ENCODE assay signal across 14 cellular contexts in the genomic region with DNA sequence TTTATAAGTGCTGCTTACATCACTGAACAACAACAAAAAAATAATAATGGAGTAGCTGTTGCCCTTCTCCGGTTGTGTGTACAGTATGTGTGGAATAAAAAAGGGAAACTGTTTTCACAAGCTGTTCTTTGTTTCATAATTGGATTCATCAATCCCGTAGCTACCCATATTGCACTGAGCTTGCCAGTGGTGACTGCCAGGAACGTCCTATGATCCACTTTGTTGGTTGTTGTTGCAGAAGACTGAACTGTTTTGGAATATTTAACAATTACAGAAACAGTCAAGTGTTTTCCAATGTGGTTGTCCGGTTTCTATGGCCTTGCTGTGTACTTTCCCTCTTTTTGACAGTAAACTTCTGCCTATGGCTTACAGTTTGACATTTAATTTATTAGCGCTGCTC.
A peak's percentile ranks its signal among the peaks of the same experiment; 100 is the strongest.
DNase-seq lines count a peak whose midpoint lies in the region; ATAC-seq and TF ChIP-seq lines count a peak whose summit lies in the region.
"Had no signal": no experiment of that assay in that cellular context is flagged by ENCODE, and none has a peak within 500 bp of the region (broad histone marks: within the 10 kb centered on the region; RNA-seq: fewer than 3 reads in every experiment).

No MANE protein-coding gene starts in this region.

- no peaks in the 10 kb centered on the region for H3K27me3 ChIP-seq in foreskin keratinocyte
- H3K27me3 ChIP-seq: body of pancreas had no signal

- peaks cover 19% of the 10 kb centered on the region for H3K4me1 Mint-ChIP-seq in activated CD4-positive, alpha-beta T cell treated with anti-CD3 and anti-CD28 coated beads, Interleukin-2, amount 10 ng/mL, durations not matched to agents 24 days and 14 days
- H3K4me1 Mint-ChIP-seq in activated B cell treated with CpG ODN at 0.5 μM for 24 hours, result peaks cover 16% of the 10 kb centered on the region
- peaks cover 29% of the 10 kb centered on the region for H3K4me1 Mint-ChIP-seq in stimulated activated effector memory CD8-positive, alpha-beta T cell treated with anti-CD3 and anti-CD28 coated beads, Interleukin-12 subunit alpha, Interleukin-12 subunit beta, amount 100 ng/mL, for 72 hours

- intact Hi-C loops in activated CD4-positive, alpha-beta T cell treated with anti-CD3 and anti-CD28 coated beads, Interleukin-2, amount 10 ng/mL, durations not matched to agents 24 days and 14 days (cut with micrococcal nuclease), result loop anchor here (5.0 kb wide), 1 partner anchor 101 kb away; no protein-coding TSS in a partner anchor
- intact Hi-C loops in activated B cell treated with CpG ODN at 0.5 μM for 24 hours (cut with micrococcal nuclease), result loop anchor here (2.0 kb wide), 1 partner anchor 101 kb away; no protein-coding TSS in a partner anchor

- TF ChIP-seq CTCF in activated B cell treated with CpG ODN at 0.5 μM for 24 hours (IDR thresholded peaks at IDR 0.05) (no peak), foreskin keratinocyte (conservative IDR thresholded peaks at IDR 0.05) (no peak)

- peak overlapping the region; percentile 49 for H3K27ac Mint-ChIP-seq in activated CD4-positive, alpha-beta T cell treated with anti-CD3 and anti-CD28 coated beads, Interleukin-2, amount 10 ng/mL, durations not matched to agents 24 days and 14 days
- H3K27ac Mint-ChIP-seq in activated B cell treated with CpG ODN at 0.5 μM for 24 hours, result peak overlapping the region; percentile 53
- peak overlapping the region; percentile 83 for H3K27ac Mint-ChIP-seq in stimulated activated effector memory CD8-positive, alpha-beta T cell treated with anti-CD3 and anti-CD28 coated beads, Interleukin-12 subunit alpha, Interleukin-12 subunit beta, amount 100 ng/mL, for 72 hours

- no peak overlapping the region for H3K27ac ChIP-seq in foreskin keratinocyte

- H3K36me3 Mint-ChIP-seq in activated CD4-positive, alpha-beta T cell treated with anti-CD3 and anti-CD28 coated beads, Interleukin-2, amount 10 ng/mL, durations not matched to agents 24 days and 14 days (ENCODE audit: low read depth), result peaks cover 70% of the 10 kb centered on the region
- peaks cover 97% of the 10 kb centered on the region for H3K36me3 Mint-ChIP-seq in activated B cell treated with CpG ODN at 0.5 μM for 24 hours (ENCODE audit: low read depth)
- H3K36me3 Mint-ChIP-seq in stimulated activated effector memory CD8-positive, alpha-beta T cell treated with anti-CD3 and anti-CD28 coated beads, Interleukin-12 subunit alpha, Interleukin-12 subunit beta, amount 100 ng/mL, for 72 hours, result peaks cover 91% of the 10 kb centered on the region

- POLR2A ChIA-PET in activated B cell treated with CpG ODN at 0.5 μM for 24 hours (lab: Charles Lee), result no interaction called here

- no peak for ATAC-seq in activated B cell treated with CpG ODN at 0.5 μM for 24 hours (ENCODE audit: low read depth)
- no peak for ATAC-seq in stimulated activated effector memory CD8-positive, alpha-beta T cell treated with anti-CD3 and anti-CD28 coated beads, Interleukin-12 subunit alpha, Interleukin-12 subunit beta, amount 100 ng/mL, for 72 hours
- ATAC-seq in foreskin keratinocyte, result no peak

- no peaks in the 10 kb centered on the region for H3K9me3 Mint-ChIP-seq in activated CD4-positive, alpha-beta T cell treated with anti-CD3 and anti-CD28 coated beads, Interleukin-2, amount 10 ng/mL, durations not matched to agents 24 days and 14 days
- no peaks in the 10 kb centered on the region for H3K9me3 Mint-ChIP-seq in activated B cell treated with CpG ODN at 0.5 μM for 24 hours
- H3K9me3 Mint-ChIP-seq in stimulated activated effector memory CD8-positive, alpha-beta T cell treated with anti-CD3 and anti-CD28 coated beads, Interleukin-12 subunit alpha, Interleukin-12 subunit beta, amount 100 ng/mL, for 72 hours, result peaks cover 2% of the 10 kb centered on the region

- DNase-seq in activated CD4-positive, alpha-beta T cell treated with anti-CD3 and anti-CD28 coated beads, Interleukin-2, amount 10 ng/mL, durations not matched to agents 24 days and 14 days, result no peak
- DNase-seq in activated CD4-positive, alpha-beta T cell treated with anti-CD3 and anti-CD28 coated beads for 1 hour, result no peak
- DNase-seq in activated B cell treated with CpG ODN at 0.5 μM for 24 hours, result no peak
- DNase-seq in foreskin melanocyte, result peak; percentile 85
- DNase-seq in stimulated activated effector memory CD8-positive, alpha-beta T cell treated with anti-CD3 and anti-CD28 coated beads, Interleukin-12 subunit alpha, Interleukin-12 subunit beta, amount 100 ng/mL, for 72 hours (ENCODE audit: low spot score in 2 of 2), result no peak
- DNase-seq in foreskin keratinocyte, result no peak
- no peak for DNase-seq in SIG-M5 treated with dmso at 0.1 percent for 504 hours (lab: John Stamatoyannopoulos, UW; ENCODE audit: unreplicated experiment)
- no peak for DNase-seq in NAMALWA (ENCODE audit: low spot score)
- DNase-seq: COR-L47; effector CD8-positive, alpha-beta T cell; glutamatergic neuron; NCI-H345; stimulated activated CD4-positive, alpha-beta T cell treated with anti-CD3 and anti-CD28 coated beads, Interleukin-4, amount 100 ng/mL, for 1 hour had no signal

- CTCF ChIA-PET in activated B cell treated with CpG ODN at 0.5 μM for 24 hours (lab: Charles Lee), result no interaction called here

- no peak overlapping the region for H3K4me3 Mint-ChIP-seq in activated CD4-positive, alpha-beta T cell treated with anti-CD3 and anti-CD28 coated beads, Interleukin-2, amount 10 ng/mL, durations not matched to agents 24 days and 14 days
- no peak overlapping the region for H3K4me3 Mint-ChIP-seq in activated B cell treated with CpG ODN at 0.5 μM for 24 hours
- no peak overlapping the region for H3K4me3 Mint-ChIP-seq in stimulated activated effector memory CD8-positive, alpha-beta T cell treated with anti-CD3 and anti-CD28 coated beads, Interleukin-12 subunit alpha, Interleukin-12 subunit beta, amount 100 ng/mL, for 72 hours

- H3K4me1 ChIP-seq in foreskin keratinocyte, result no peaks in the 10 kb centered on the region

- H3K27me3 Mint-ChIP-seq in activated CD4-positive, alpha-beta T cell treated with anti-CD3 and anti-CD28 coated beads, Interleukin-2, amount 10 ng/mL, durations not matched to agents 24 days and 14 days, result no peaks in the 10 kb centered on the region
- no peaks in the 10 kb centered on the region for H3K27me3 Mint-ChIP-seq in activated B cell treated with CpG ODN at 0.5 μM for 24 hours
